Comparison of ENCODE assay signal across 29 cellular contexts in the genomic region with DNA sequence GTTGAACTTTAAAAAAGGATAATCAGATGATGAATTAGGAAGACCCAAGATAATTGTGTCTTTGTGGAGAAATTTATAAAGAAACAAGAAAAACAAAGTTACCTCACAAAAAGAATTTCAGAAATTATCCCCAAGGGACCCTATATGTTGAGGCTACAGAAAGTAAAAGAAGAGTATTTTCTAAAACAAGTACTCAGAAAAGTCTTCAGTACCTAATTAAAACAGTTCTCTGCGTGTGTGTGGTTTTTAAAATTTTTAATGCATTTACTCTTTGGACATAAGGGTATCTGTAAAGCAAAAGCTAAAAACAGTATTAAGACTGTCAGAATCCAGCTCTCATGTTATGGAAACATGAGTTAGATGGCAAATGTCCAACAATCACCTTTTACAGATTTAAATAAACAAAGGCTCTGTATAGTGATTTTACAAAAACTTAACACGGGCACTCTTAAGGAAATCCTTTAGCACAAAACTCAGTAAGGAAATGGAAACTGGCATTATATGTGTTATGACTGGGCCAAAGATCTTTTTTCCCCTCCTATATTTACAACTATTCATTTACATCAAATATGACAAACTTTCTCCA.
"Had no signal": no experiment of that assay in that cellular context is flagged by ENCODE, and none has a peak within 500 bp of the region (broad histone marks: within the 10 kb centered on the region; RNA-seq: fewer than 3 reads in every experiment).

No MANE protein-coding gene starts in this region.

- H3K36me3 Mint-ChIP-seq: activated naive CD4-positive, alpha-beta T cell treated with anti-CD3 and anti-CD28 coated beads, Interleukin-2, amount 50 U/mL, for 24 hours; activated naive CD8-positive, alpha-beta T cell treated with anti-CD3 and anti-CD28 coated beads, Interleukin-2, amount 10 ng/mL, durations not matched to agents 7 days and 5 days; WTC11 had no signal

- H3K27me3 Mint-ChIP-seq: activated naive CD4-positive, alpha-beta T cell treated with anti-CD3 and anti-CD28 coated beads, Interleukin-2, amount 50 U/mL, for 24 hours had no signal

- H3K4me3 ChIP-seq: ascending aorta, cardiac muscle cell, SJCRH30 had no signal

- ATAC-seq: activated CD4-positive, alpha-beta T cell treated with anti-CD3 and anti-CD28 coated beads for 36 hours; activated CD4-positive, CD25-positive, alpha-beta regulatory T cell treated with anti-CD3 and anti-CD28 coated beads, Interleukin-2, amount 50 U/mL, for 24 hours; activated CD8-positive, alpha-beta T cell treated with anti-CD3 and anti-CD28 coated beads, Interleukin-2, amount 10 ng/mL, durations not matched to agents 7 days and 5 days; WTC11 had no signal

- H3K27ac ChIP-seq: ascending aorta, cardiac muscle cell, SJCRH30 had no signal

- H3K4me1 Mint-ChIP-seq: activated CD4-positive, alpha-beta T cell treated with anti-CD3 and anti-CD28 coated beads for 36 hours; activated CD4-positive, alpha-beta T cell treated with anti-CD3 and anti-CD28 coated beads, Interleukin-2, amount 10 ng/mL, durations not matched to agents 7 days and 5 days; activated naive CD4-positive, alpha-beta T cell treated with anti-CD3 and anti-CD28 coated beads, Interleukin-2, amount 50 U/mL, for 24 hours; activated naive CD8-positive, alpha-beta T cell treated with anti-CD3 and anti-CD28 coated beads, Interleukin-2, amount 10 ng/mL, durations not matched to agents 7 days and 5 days; central memory CD8-positive, alpha-beta T cell had no signal

- DNase-seq: activated CD4-positive, alpha-beta T cell treated with anti-CD3 and anti-CD28 coated beads for 36 hours; activated CD4-positive, alpha-beta T cell treated with anti-CD3 and anti-CD28 coated beads, Interleukin-2, amount 10 ng/mL, durations not matched to agents 7 days and 5 days; activated CD4-positive, alpha-beta T cell treated with anti-CD3 and anti-CD28 coated beads, Interleukin-2, amount 50 U/mL, for 48 hours; activated CD8-positive, alpha-beta T cell treated with anti-CD3 and anti-CD28 coated beads, Interleukin-2, amount 10 ng/mL, durations not matched to agents 7 days and 5 days; activated gamma-delta T cell; activated naive CD4-positive, alpha-beta T cell treated with Interleukin-2 at 50 U/mL for 16 hours; activated naive CD8-positive, alpha-beta T cell treated with anti-CD3 and anti-CD28 coated beads, Interleukin-2, amount 10 ng/mL, durations not matched to agents 7 days and 5 days; activated T-cell treated with anti-CD3 and anti-CD28 coated beads, Interleukin-2, amount 50 U/mL, for 24 hours; amygdala; Karpas-422; KBM-7; NCI-H1105; NCI-H1417 treated with DMSO at 0.1 percent for 48 hours; NCI-H187 treated with DMSO at 0.1 percent for 48 hours; NCI-H2081; NCI-H345; NCI-H524 treated with DMSO at 0.1 percent for 48 hours; SHP77; SJCRH30; SK-N-SH had no signal

- H3K9ac ChIP-seq: SK-N-SH had no signal

- H3K36me3 ChIP-seq: cardiac muscle cell had no signal

- H3K4me2 ChIP-seq: SK-N-SH had no signal

- H3K4me1 ChIP-seq: SJCRH30 had no signal

- H3K4me3 Mint-ChIP-seq: activated CD4-positive, alpha-beta T cell treated with anti-CD3 and anti-CD28 coated beads for 36 hours; activated CD4-positive, alpha-beta T cell treated with anti-CD3 and anti-CD28 coated beads, Interleukin-2, amount 10 ng/mL, durations not matched to agents 7 days and 5 days; activated CD8-positive, alpha-beta T cell treated with anti-CD3 and anti-CD28 coated beads, Interleukin-2, amount 10 ng/mL, durations not matched to agents 7 days and 5 days; activated naive CD4-positive, alpha-beta T cell treated with anti-CD3 and anti-CD28 coated beads, Interleukin-2, amount 50 U/mL, for 24 hours; activated naive CD8-positive, alpha-beta T cell treated with anti-CD3 and anti-CD28 coated beads, Interleukin-2, amount 10 ng/mL, durations not matched to agents 7 days and 5 days; activated T-cell treated with anti-CD3 and anti-CD28 coated beads, Interleukin-2, amount 50 U/mL, for 24 hours; central memory CD8-positive, alpha-beta T cell; T-helper 1 cell treated with Interleukin-12 subunit alpha and Interleukin-12 subunit beta and Interleukin-4 antibody, amounts not matched to agents 30 μg/mL and 1 μg/mL, for 36 hours; T-helper 2 cell treated with Interferon-gamma antibody and Interleukin-4, amounts not matched to agents 5 μg/mL and 100 μg/mL, for 36 hours; WTC11 had no signal

- H3K27me3 ChIP-seq: ascending aorta, cardiac muscle cell, SJCRH30 had no signal

- H3K9me3 Mint-ChIP-seq: activated CD4-positive, alpha-beta T cell treated with anti-CD3 and anti-CD28 coated beads, Interleukin-2, amount 10 ng/mL, durations not matched to agents 7 days and 5 days; activated naive CD4-positive, alpha-beta T cell treated with anti-CD3 and anti-CD28 coated beads, Interleukin-2, amount 50 U/mL, for 24 hours; activated naive CD8-positive, alpha-beta T cell treated with anti-CD3 and anti-CD28 coated beads, Interleukin-2, amount 10 ng/mL, durations not matched to agents 7 days and 5 days; activated T-cell treated with anti-CD3 and anti-CD28 coated beads, Interleukin-2, amount 50 U/mL, for 24 hours; activated T-helper 2 cell treated with anti-CD3 and anti-CD28 coated beads, Interferon-gamma antibody, Interleukin-2, Interleukin-4, amounts not matched to agents 10 μg/mL and 5 μg/mL and 100 μg/mL, durations not matched to agents 14 hours and 24 hours and 36 hours; central memory CD8-positive, alpha-beta T cell; T-helper 1 cell treated with Interleukin-12 subunit alpha and Interleukin-12 subunit beta and Interleukin-4 antibody, amounts not matched to agents 30 μg/mL and 1 μg/mL, for 36 hours; T-helper 2 cell treated with Interferon-gamma antibody and Interleukin-4, amounts not matched to agents 5 μg/mL and 100 μg/mL, for 36 hours; WTC11 had no signal

- H3K27ac Mint-ChIP-seq: activated CD4-positive, alpha-beta T cell treated with anti-CD3 and anti-CD28 coated beads for 36 hours; activated CD4-positive, alpha-beta T cell treated with anti-CD3 and anti-CD28 coated beads, Interleukin-2, amount 10 ng/mL, durations not matched to agents 7 days and 5 days; activated CD8-positive, alpha-beta T cell treated with anti-CD3 and anti-CD28 coated beads, Interleukin-2, amount 10 ng/mL, durations not matched to agents 7 days and 5 days; activated naive CD4-positive, alpha-beta T cell treated with anti-CD3 and anti-CD28 coated beads, Interleukin-2, amount 50 U/mL, for 24 hours; activated naive CD8-positive, alpha-beta T cell treated with anti-CD3 and anti-CD28 coated beads, Interleukin-2, amount 10 ng/mL, durations not matched to agents 7 days and 5 days; activated T-cell treated with anti-CD3 and anti-CD28 coated beads, Interleukin-2, amount 50 U/mL, for 24 hours; activated T-helper 2 cell treated with anti-CD3 and anti-CD28 coated beads, Interferon-gamma antibody, Interleukin-2, Interleukin-4, amounts not matched to agents 10 μg/mL and 5 μg/mL and 100 μg/mL, durations not matched to agents 14 hours and 24 hours and 36 hours; T-helper 1 cell treated with Interleukin-12 subunit alpha and Interleukin-12 subunit beta and Interleukin-4 antibody, amounts not matched to agents 30 μg/mL and 1 μg/mL, for 36 hours; T-helper 2 cell treated with Interferon-gamma antibody and Interleukin-4, amounts not matched to agents 5 μg/mL and 100 μg/mL, for 36 hours; WTC11 had no signal

- H3K9me3 ChIP-seq: ascending aorta, SJCRH30, SK-N-SH had no signal
